In genomic region chr20:4108495-4109306, GRCh38 we compare ENCODE assay signal across 8 cellular contexts. TPM values are rescaled to one million over a fixed set of nuclear protein-coding genes. Genes with fewer than 3 reads are reported as not detected.
A peak's percentile ranks its signal among the peaks of the same experiment; 100 is the strongest.
DNase-seq lines count a peak whose midpoint lies in the region; ATAC-seq, FAIRE-seq and TF ChIP-seq lines count a peak whose summit lies in the region.

No MANE protein-coding gene starts in this region.

- peak overlapping the region; percentile 68 for H3K4me2 ChIP-seq in A549
- peak overlapping the region; percentile 56 for H3K4me2 ChIP-seq in KMS-11

- CTCF ChIA-PET in A549 (lab: Yijun Ruan, JAX) (interaction anchor here (0.6 to 7.7 kb wide), 48 partner anchors 8 to 497 kb away, joined by 3 to 122 read pairs (median 5); no protein-coding TSS in a partner anchor), Panc1 (lab: Charles Lee) (interaction anchor here (0.6 to 1.2 kb wide), 3 partner anchors 13 to 87 kb away, joined by 3 to 5 read pairs (median 3); no protein-coding TSS in a partner anchor)

- intact Hi-C loops in Panc1 (cut with micrococcal nuclease; ENCODE audit: unreplicated experiment), result loop anchor here (1.0 to 5.0 kb wide), 2 partner anchors 87 to 484 kb away; no protein-coding TSS in a partner anchor

- FAIRE-seq in A549 (lab: Jason Lieb, UNC), result peak; percentile 98

- TF ChIP-seq RAD21 in A549 (conservative IDR thresholded peaks at IDR 0.05 in 1 of 2, IDR thresholded peaks at IDR 0.05 in 1 of 2), result peak; percentile 100

- H3K27me3 ChIP-seq in KMS-11 (ENCODE audit: insufficient read depth, low read depth) (no peaks in the 10 kb centered on the region), Panc1 (ENCODE audit: control insufficient read depth, insufficient read depth, low read length) (no peaks in the 10 kb centered on the region)

- H3K27ac ChIP-seq in A549, result peak overlapping the region; percentile 94 to 96
- no peak overlapping the region for H3K27ac ChIP-seq in KMS-11
- peak overlapping the region; percentile 92 for H3K27ac ChIP-seq in Panc1 (ENCODE audit: low read length)

- H2AFZ ChIP-seq in KMS-11 (ENCODE audit: low read depth), result peak overlapping the region; percentile 71

- TF ChIP-seq EP300 in A549 (IDR thresholded peaks at IDR 0.05), result peak in 1 of 2 experiments; percentile 50; a peak in 1 of 5 replicates

- WGBS in A549 (ENCODE audit: missing lambda C conversion rate), result 24% methylated on average over 19 of the region's 19 CpGs

- H3K9me3 Mint-ChIP-seq in activated T-cell treated with anti-CD3 and anti-CD28 coated beads, Interleukin-2, amount 50 U/mL, for 24 hours, result no peaks in the 10 kb centered on the region
- H3K9me3 Mint-ChIP-seq in nephron progenitor cell, result no peaks in the 10 kb centered on the region

- ATAC-seq in A549 (peak; percentile 79 to 87), GM18511 (IDR thresholded peaks at IDR 0.05; ENCODE audit: unreplicated experiment) (peak; percentile 61), Panc1 (peak; percentile 86)

- H3K79me2 ChIP-seq in KMS-11 (ENCODE audit: insufficient read depth, low read depth), result no peaks in the 10 kb centered on the region

- POLR2A ChIA-PET in A549 (lab: Yijun Ruan, JAX), result interaction anchor here (0.7 kb wide), 1 partner anchor 90 kb away, joined by 3 read pairs; no protein-coding TSS in a partner anchor
- POLR2A ChIA-PET in Panc1 (lab: Charles Lee), result no interaction called here

- peak overlapping the region; percentile 62 for H3K27ac Mint-ChIP-seq in activated T-cell treated with anti-CD3 and anti-CD28 coated beads, Interleukin-2, amount 50 U/mL, for 24 hours
- H3K27ac Mint-ChIP-seq in nephron progenitor cell, result no peak overlapping the region

- TF ChIP-seq POLR2A in A549 (IDR thresholded peaks at IDR 0.05; ENCODE audit: low read length), result no peak

- H3K36me3 ChIP-seq in KMS-11 (ENCODE audit: insufficient read depth), result no peaks in the 10 kb centered on the region
- no peaks in the 10 kb centered on the region for H3K36me3 ChIP-seq in Panc1 (ENCODE audit: control insufficient read depth, insufficient read depth, low read length)

- TF ChIP-seq CTCF in A549 (IDR thresholded peaks at IDR 0.05), result peak; percentile 100
- peak; percentile 77 for TF ChIP-seq CTCF in KMS-11 (conservative IDR thresholded peaks at IDR 0.05; ENCODE audit: low read depth, low read length)
- peak; percentile 99 for TF ChIP-seq CTCF in Panc1 (IDR thresholded peaks at IDR 0.05)
- peak; percentile 100 for TF ChIP-seq CTCF in fibroblast of mammary gland (conservative IDR thresholded peaks at IDR 0.05; ENCODE audit: control insufficient read depth, insufficient read depth, low read depth, low read length)
- TF ChIP-seq CTCF in nephron progenitor cell (IDR thresholded peaks at IDR 0.05), result peak; percentile 97

- peaks cover 3% of the 10 kb centered on the region for H3K27me3 Mint-ChIP-seq in activated T-cell treated with anti-CD3 and anti-CD28 coated beads, Interleukin-2, amount 50 U/mL, for 24 hours
- peaks cover 34% of the 10 kb centered on the region for H3K27me3 Mint-ChIP-seq in nephron progenitor cell (ENCODE audit: low read depth, poor library complexity)

- no peak overlapping the region for H3K4me3 Mint-ChIP-seq in activated T-cell treated with anti-CD3 and anti-CD28 coated beads, Interleukin-2, amount 50 U/mL, for 24 hours
- H3K4me3 Mint-ChIP-seq in nephron progenitor cell, result no peak overlapping the region

- H3K4me3 ChIP-seq in A549 (no peak overlapping the region), KMS-11 (IDR thresholded peaks at IDR 0.05; ENCODE audit: insufficient read depth, low read depth, low read length) (no peak overlapping the region), Panc1 (ENCODE audit: low read depth in 2 of 2, low read length in 2 of 2) (no peak overlapping the region; a peak in 1 of 4 replicates), fibroblast of mammary gland (ENCODE audit: control insufficient read depth, low read depth, low read length) (no peak overlapping the region)

- in situ Hi-C loops in Panc1 (cut with HindIII; ENCODE audit: low pct_unique_long_range_greater_than_20kb, low sequenced_read_pairs), result no loop called here

- no peaks in the 10 kb centered on the region for H4K20me1 ChIP-seq in KMS-11 (ENCODE audit: insufficient read depth)

- H3K4me1 ChIP-seq in A549 (peaks cover 54% of the 10 kb centered on the region), KMS-11 (ENCODE audit: low read depth, poor library complexity, severe bottlenecking) (peaks cover 44% of the 10 kb centered on the region), Panc1 (ENCODE audit: control insufficient read depth, insufficient read depth, low read length) (peaks cover 36% of the 10 kb centered on the region)

- BruUV-seq in Panc1 (replicated peaks; lab: Mats Ljungman, UMichigan), result no TSS peak

- H3K9me3 ChIP-seq in A549, result no peaks in the 10 kb centered on the region
- no peaks in the 10 kb centered on the region for H3K9me3 ChIP-seq in Panc1 (ENCODE audit: control insufficient read depth, insufficient read depth, low read depth, low read length)

- peaks cover 25% of the 10 kb centered on the region for H3K4me1 Mint-ChIP-seq in activated T-cell treated with anti-CD3 and anti-CD28 coated beads, Interleukin-2, amount 50 U/mL, for 24 hours (ENCODE audit: low read depth)
- H3K4me1 Mint-ChIP-seq in nephron progenitor cell, result peaks cover 13% of the 10 kb centered on the region

- H3K9ac ChIP-seq in KMS-11, result no peak overlapping the region

- DNase-seq in A549 (ENCODE audit: low read depth in 1 of 2, low spot score in 1 of 2) (peak; percentile 91 to 95), Panc1 (ENCODE audit: low read depth, low spot score) (peak; percentile 90), fibroblast of mammary gland (ENCODE audit: low read depth) (peak; percentile 86), nephron progenitor cell (peak; percentile 60), stromal cell of bone marrow (ENCODE audit: low read depth) (peak; percentile 65)
- DNase-seq in activated T-cell treated with anti-CD3 and anti-CD28 coated beads, Interleukin-2, amount 50 U/mL, for 24 hours, result peak; percentile 76

- no peaks in the 10 kb centered on the region for H3K36me3 Mint-ChIP-seq in activated T-cell treated with anti-CD3 and anti-CD28 coated beads, Interleukin-2, amount 50 U/mL, for 24 hours (ENCODE audit: low read depth)
- no peaks in the 10 kb centered on the region for H3K36me3 Mint-ChIP-seq in nephron progenitor cell (ENCODE audit: low read depth)

TF ChIP-seq in A549, 52 proteins besides CTCF, POLR2A, EP300 and RAD21 (continues in another document):
- TF ChIP-seq CHD4 (IDR thresholded peaks at IDR 0.05; ENCODE audit: borderline replicate concordance) (no peak), TFCP2L1 (CRISPR knock-in tag; IDR thresholded peaks at IDR 0.05) (no peak), BCL3 (IDR thresholded peaks at IDR 0.05) (0 out of 3 replicates have a peak, but pooled peaks have one; percentile 17), CHD2 (IDR thresholded peaks at IDR 0.05; ENCODE audit: low read length, partially characterized antibody) (peak; percentile 59), ZC3H11A (IDR thresholded peaks at IDR 0.05) (no peak), KDM5A (IDR thresholded peaks at IDR 0.05) (no peak), ZNF302 (CRISPR knock-in tag; IDR thresholded peaks at IDR 0.05) (no peak), SMC3 (IDR thresholded peaks at IDR 0.05) (peak; percentile 100), RARB (CRISPR knock-in tag; IDR thresholded peaks at IDR 0.05) (0 out of 2 replicates have a peak, but pooled peaks have one; percentile 29), CBX2 (IDR thresholded peaks at IDR 0.05; ENCODE audit: borderline replicate concordance, low read depth) (no peak), RCOR1 (IDR thresholded peaks at IDR 0.05; ENCODE audit: low read depth, low read length) (0 out of 2 replicates have a peak, but pooled peaks have one; percentile 47), HES2 (IDR thresholded peaks at IDR 0.05) (peak; percentile 13; the same call in 1 of the 2 replicates), JUN (IDR thresholded peaks at IDR 0.05) (peak; percentile 53 to 80), MAZ (IDR thresholded peaks at IDR 0.05; ENCODE audit: borderline replicate concordance, low read depth, low read length) (peak; percentile 66; the same call in 1 of the 2 replicates), NPAS2 (CRISPR knock-in tag; IDR thresholded peaks at IDR 0.05; ENCODE audit: borderline replicate concordance) (no peak), NR3C1 (IDR thresholded peaks at IDR 0.05) (no peak), RFX5 (IDR thresholded peaks at IDR 0.05) (no peak), E2F6 (IDR thresholded peaks at IDR 0.05; ENCODE audit: borderline replicate concordance, low read depth) (no peak; the same call in 1 of the 2 replicates), EHF (CRISPR knock-in tag; IDR thresholded peaks at IDR 0.05) (no peak), HOXB5 (CRISPR knock-in tag; IDR thresholded peaks at IDR 0.05) (no peak)

RNA-seq across cellular contexts. Expression of gene SMOX, which starts 39.9 kb away (rescaled TPM):
- polyA plus RNA-seq in A549 (2011; rRNA removed) (67.4 and 111 TPM in 2 replicates), A549 (2017; fragmentation: RNase III; extraction: RNeasy Plus Mini Kit Qiagen cat#74134 plus additional on column Dnase treatment) (118 to 139 TPM (median 131 TPM) in 3 replicates)
- 143 and 175 TPM in 2 replicates for polyA plus RNA-seq in A549 (2012; cell fraction: cytosol; rRNA removed)
- 251 and 331 TPM in 2 replicates for polyA plus RNA-seq in A549 (2012; cell fraction: nucleus; rRNA removed)
- polyA minus RNA-seq in A549 (2011; rRNA and poly(A)+ RNA removed), result 35.4 and 69.5 TPM in 2 replicates
- 33.8 TPM for total RNA-seq in Panc1 (2021; ENCODE audit: unreplicated experiment)
- polyA plus RNA-seq in Panc1 (2012; ENCODE audit: insufficient read length), result 27.6 TPM
